In the genomic region with DNA sequence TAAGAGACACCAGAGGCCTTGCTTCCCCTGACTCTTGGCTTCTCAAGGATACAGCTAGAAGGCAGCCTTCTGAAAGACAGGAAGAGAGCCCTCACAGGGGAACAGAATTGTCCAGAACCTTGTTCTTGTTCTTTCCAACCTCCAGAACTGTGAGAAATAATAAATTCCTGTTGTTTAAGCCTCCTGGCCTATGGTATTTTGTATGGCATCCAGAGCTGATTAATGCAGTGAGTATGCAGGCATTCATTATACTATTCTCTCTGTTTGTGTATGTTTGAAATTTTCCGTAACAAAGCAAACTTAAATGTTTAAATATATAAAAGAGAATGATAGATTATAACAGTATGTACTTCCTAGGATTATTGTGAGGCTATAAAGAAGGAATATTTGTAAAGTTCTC, we compare ENCODE assay signal across 23 cellular contexts.
DNase-seq lines count a peak whose midpoint lies in the region; ATAC-seq and TF ChIP-seq lines count a peak whose summit lies in the region.
"Had no signal": no experiment of that assay in that cellular context is flagged by ENCODE, and none has a peak within 500 bp of the region (broad histone marks: within the 10 kb centered on the region; RNA-seq: fewer than 3 reads in every experiment).

No MANE protein-coding gene starts in this region.

- no peak overlapping the region for H3K4ac ChIP-seq in mesendoderm (ENCODE audit: low read depth, low read length)

- no peak overlapping the region for H4K5ac ChIP-seq in mesendoderm (ENCODE audit: low read length)

- DNase-seq in AG10803 (ENCODE audit: low read depth) (peak; percentile 17), amniotic epithelial cell (ENCODE audit: low read depth) (peak; percentile 21), fibroblast of peridontal ligament (ENCODE audit: extremely low read depth) (peak; percentile 29), mesendoderm (no peak), tibial nerve (ENCODE audit: low spot score in 2 of 2) (no peak), GM19238 (ENCODE audit: insufficient read length, low spot score) (no peak), SJCRH30 (no peak)
- DNase-seq: ACHN; AML-193; C1 segment of cervical spinal cord; CD8-positive, alpha-beta T cell; DND-41; NCI-H1092; NCI-H146; NCI-H2029; NCI-H2227 treated with DMSO at 0.1 percent for 48 hours; NCI-H510A treated with DMSO at 0.1 percent for 48 hours; NCI-H774; NK-92 treated with Interleukin-12 subunit alpha and Interleukin-12 subunit beta, amount 100 ng/mL, for 24 hours had no signal

- WGBS in mesendoderm (ENCODE audit: extremely low coverage, insufficient coverage, low lambda C conversion rate) = no CpG with 5 or more reads among the region's 1 CpG
- 54 to 87% methylated on average over 1 of the region's 1 CpG for WGBS in tibial nerve, 2 donors

- H3K4me2 ChIP-seq in mesendoderm (ENCODE audit: low read length) = no peak overlapping the region

- no peak overlapping the region for H3K23ac ChIP-seq in mesendoderm (ENCODE audit: low read length)

- H3K27ac ChIP-seq in mesendoderm (ENCODE audit: low read depth, low read length) = no peak overlapping the region
- H3K27ac ChIP-seq in tibial nerve = no peak overlapping the region
- H3K27ac ChIP-seq in SJCRH30 = no peak overlapping the region
- H3K27ac ChIP-seq: 22Rv1 had no signal

- no peak for TF ChIP-seq POLR2A in tibial nerve (IDR thresholded peaks at IDR 0.05)

- no peak for ATAC-seq in GM19397 (IDR thresholded peaks at IDR 0.05; ENCODE audit: unreplicated experiment)
- ATAC-seq: CD8-positive, alpha-beta T cell; K562; Panc1 had no signal

- TF ChIP-seq CTCF in AG10803 (conservative IDR thresholded peaks at IDR 0.05; ENCODE audit: low read length) = no peak
- TF ChIP-seq CTCF in tibial nerve (IDR thresholded peaks at IDR 0.05) = no peak

- H3K56ac ChIP-seq in mesendoderm (ENCODE audit: low read length) = no peak overlapping the region

- H3K9me3 ChIP-seq in tibial nerve (no peaks in the 10 kb centered on the region), SJCRH30 (replicated peaks) (no peaks in the 10 kb centered on the region)

- no peak for TF ChIP-seq EP300 in tibial nerve (IDR thresholded peaks at IDR 0.05)

- no peak overlapping the region for H2BK120ac ChIP-seq in mesendoderm (ENCODE audit: low read depth, low read length)

- no peak overlapping the region for H3K9ac ChIP-seq in mesendoderm (ENCODE audit: low read length)

- no peak overlapping the region for H2BK5ac ChIP-seq in mesendoderm (ENCODE audit: low read length)

- no peaks in the 10 kb centered on the region for H3K36me3 ChIP-seq in mesendoderm (ENCODE audit: control insufficient read depth, insufficient read depth, low read length)
- H3K36me3 ChIP-seq in tibial nerve = no peaks in the 10 kb centered on the region
- no peaks in the 10 kb centered on the region for H3K36me3 ChIP-seq in SJCRH30

- H2AK5ac ChIP-seq in mesendoderm (ENCODE audit: low read length) = no peak overlapping the region

- no peaks in the 10 kb centered on the region for H3K79me1 ChIP-seq in mesendoderm (ENCODE audit: low read length)

- H3K27me3 ChIP-seq in mesendoderm (ENCODE audit: insufficient read depth, low read length, poor library complexity) = no peaks in the 10 kb centered on the region
- no peaks in the 10 kb centered on the region for H3K27me3 ChIP-seq in tibial nerve
- H3K27me3 ChIP-seq in SJCRH30 = no peaks in the 10 kb centered on the region

- no peaks in the 10 kb centered on the region for H3K4me1 ChIP-seq in mesendoderm (ENCODE audit: control insufficient read depth, low read depth, low read length)
- H3K4me1 ChIP-seq in tibial nerve = no peaks in the 10 kb centered on the region
- no peaks in the 10 kb centered on the region for H3K4me1 ChIP-seq in SJCRH30

- H4K8ac ChIP-seq in mesendoderm (ENCODE audit: low read depth, low read length) = no peak overlapping the region

- H3K79me2 ChIP-seq in mesendoderm (ENCODE audit: control insufficient read depth, insufficient read depth, low read length) = no peaks in the 10 kb centered on the region

- H2BK15ac ChIP-seq in mesendoderm (replicated peaks; ENCODE audit: low read depth) = peak overlapping the region; percentile 85

- H3K4me3 ChIP-seq in AG10803 (ENCODE audit: low read length) = no peak overlapping the region
- H3K4me3 ChIP-seq in mesendoderm (ENCODE audit: low read length) = no peak overlapping the region
- no peak overlapping the region for H3K4me3 ChIP-seq in tibial nerve
- H3K4me3 ChIP-seq in SJCRH30 = no peak overlapping the region
- H3K4me3 ChIP-seq: K562 had no signal

- H3K18ac ChIP-seq in mesendoderm (ENCODE audit: low read length) = peak overlapping the region; percentile 60

Comparison
In these comparisons a context has a peak if more than half of its experiments do, and no peak if none do; other contexts are left out.
1. DNase-seq: peak in AG10803 (single experiment), amniotic epithelial cell (single experiment) and fibroblast of peridontal ligament (single experiment); none in mesendoderm (single experiment), tibial nerve (0 of 2), GM19238 (single experiment) and SJCRH30 (0 of 2).